ENCODE assay signal across 9 cellular contexts in the genomic region with DNA sequence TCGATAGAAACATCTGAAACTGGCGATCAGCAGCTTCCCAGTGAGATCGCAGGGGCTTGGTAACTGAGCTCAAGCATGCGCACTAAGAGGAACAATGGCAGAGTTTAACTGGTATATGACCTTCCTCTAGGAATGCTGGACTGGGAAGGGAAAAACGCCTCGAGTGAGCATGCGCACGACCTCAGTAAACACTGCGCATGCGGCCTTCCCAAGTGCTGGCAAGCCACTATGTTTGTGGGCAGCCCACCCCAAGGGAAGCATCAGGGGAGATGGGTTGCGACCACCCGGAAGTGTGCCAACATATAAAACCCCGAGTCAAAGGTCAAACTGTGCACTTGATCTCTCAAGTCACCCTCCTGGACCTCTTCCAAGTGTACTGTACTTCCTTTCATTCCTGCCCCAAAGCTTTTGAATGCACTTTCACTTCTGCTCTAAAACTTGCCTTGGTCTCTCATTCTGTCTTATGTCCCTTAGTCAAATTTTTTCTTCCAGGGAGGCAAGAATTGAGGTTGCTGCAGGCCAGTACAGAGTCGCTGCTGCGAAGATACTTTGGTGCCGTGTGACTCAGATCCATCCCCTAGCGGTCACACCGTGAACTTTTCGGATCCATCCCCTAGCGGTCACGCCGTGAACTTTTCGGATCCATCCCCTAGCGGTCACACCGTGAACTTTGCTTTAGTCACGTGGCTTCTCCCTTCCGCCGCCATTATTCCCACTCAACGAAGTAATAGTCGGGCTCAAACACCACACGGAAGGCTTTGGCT.
DNase-seq lines count a peak whose midpoint lies in the region; ATAC-seq and TF ChIP-seq lines count a peak whose summit lies in the region.
"Had no signal": no experiment of that assay in that cellular context is flagged by ENCODE, and none has a peak within 500 bp of the region (broad histone marks: within the 10 kb centered on the region; RNA-seq: fewer than 3 reads in every experiment).

No MANE protein-coding gene starts in this region.

- DNase-seq in CD1c-positive myeloid dendritic cell (ENCODE audit: extremely low spot score) (peak; percentile 81), neuronal stem cell (ENCODE audit: low spot score) (peak; percentile 14)
- DNase-seq in CD4-positive, alpha-beta T cell, result no peak
- no peak for DNase-seq in activated T-cell treated with anti-CD3 and anti-CD28 coated beads, Interleukin-2, amount 50 U/mL, for 4 hours
- no peak for DNase-seq in stimulated activated CD4-positive, alpha-beta T cell treated with anti-CD3 and anti-CD28 coated beads, Interleukin-1b, Interleukin-23, amount 100 ng/mL, for 48 hours
- DNase-seq: activated CD4-positive, alpha-beta T cell treated with anti-CD3 and anti-CD28 coated beads, Interleukin-2, amount 50 U/mL, for 1 hour had no signal

- TF ChIP-seq CTCF in OCI-LY3 (IDR thresholded peaks at IDR 0.05; ENCODE audit: low read depth, low read length) (peak; percentile 98), gastroesophageal sphincter (IDR thresholded peaks at IDR 0.05) (peak; percentile 43 to 87 (median 56))
- no peak for TF ChIP-seq CTCF in CD4-positive, alpha-beta T cell (IDR thresholded peaks at IDR 0.05)

- no peak overlapping the region for H3K4ac ChIP-seq in neuronal stem cell (ENCODE audit: low read length)

- no peak for TF ChIP-seq EP300 in gastroesophageal sphincter (IDR thresholded peaks at IDR 0.05)

- no peaks in the 10 kb centered on the region for H3K4me1 Mint-ChIP-seq in CD4-positive, alpha-beta T cell (ENCODE audit: low read depth)
- no peaks in the 10 kb centered on the region for H3K4me1 Mint-ChIP-seq in activated T-cell treated with anti-CD3 and anti-CD28 coated beads, Interleukin-2, amount 50 U/mL, for 4 hours (ENCODE audit: low read depth)

- no peak overlapping the region for H3K23ac ChIP-seq in neuronal stem cell (ENCODE audit: low read depth, low read length, poor library complexity)

- H3K79me2 ChIP-seq in OCI-LY3 (ENCODE audit: low read length), result no peaks in the 10 kb centered on the region

- H3K9ac ChIP-seq in OCI-LY3 (ENCODE audit: low read length), result no peak overlapping the region
- no peak overlapping the region for H3K9ac ChIP-seq in neuronal stem cell (ENCODE audit: low read depth, low read length, poor library complexity)

- H3K36me3 ChIP-seq in OCI-LY3 (replicated peaks; ENCODE audit: low read depth, low read length) (no peaks in the 10 kb centered on the region), gastroesophageal sphincter (no peaks in the 10 kb centered on the region), neuronal stem cell (replicated peaks in 1 of 2; ENCODE audit: control insufficient read depth in 2 of 2, insufficient read depth in 2 of 2, low read length in 2 of 2) (no peaks in the 10 kb centered on the region)

- peak overlapping the region; percentile 43 for H3K4me2 ChIP-seq in OCI-LY3 (ENCODE audit: low read length)
- no peak overlapping the region for H3K4me2 ChIP-seq in neuronal stem cell (ENCODE audit: insufficient read depth, low read length, poor library complexity, severe bottlenecking)

- intact Hi-C loops in CD4-positive, alpha-beta T cell (cut with DNase I, micrococcal nuclease), result no loop called here

- no peak overlapping the region for H4K8ac ChIP-seq in neuronal stem cell (ENCODE audit: low read depth, low read length)

- H3K9me3 Mint-ChIP-seq in CD4-positive, alpha-beta T cell, result no peaks in the 10 kb centered on the region
- no peaks in the 10 kb centered on the region for H3K9me3 Mint-ChIP-seq in activated T-cell treated with anti-CD3 and anti-CD28 coated beads, Interleukin-2, amount 50 U/mL, for 4 hours

- H3K27me3 ChIP-seq in OCI-LY3 (ENCODE audit: low read depth, low read length), result 0 out of 2 replicates have a peak, but pooled peaks cover 6% of the 10 kb centered on the region
- no peaks in the 10 kb centered on the region for H3K27me3 ChIP-seq in gastroesophageal sphincter
- H3K27me3 ChIP-seq in neuronal stem cell (ENCODE audit: control insufficient read depth in 3 of 3, insufficient read depth in 3 of 3, low read depth in 1 of 3, low read length in 3 of 3), result peaks cover 0 to 4% (median 0%) of the 10 kb centered on the region in 3 experiments
- peaks cover 3% of the 10 kb centered on the region for H3K27me3 ChIP-seq in CD4-positive, alpha-beta T cell (ENCODE audit: control insufficient read depth, insufficient read depth, low read length)

- H3K4me3 Mint-ChIP-seq in CD4-positive, alpha-beta T cell, result no peak overlapping the region
- H3K4me3 Mint-ChIP-seq in activated T-cell treated with anti-CD3 and anti-CD28 coated beads, Interleukin-2, amount 50 U/mL, for 4 hours, result no peak overlapping the region

- ATAC-seq in gastroesophageal sphincter (peak; percentile 23), HG02623 (IDR thresholded peaks at IDR 0.05; ENCODE audit: unreplicated experiment) (no peak)
- no peak for ATAC-seq in CD4-positive, alpha-beta T cell (ENCODE audit: poor library complexity)
- ATAC-seq in activated T-cell treated with anti-CD3 and anti-CD28 coated beads, Interleukin-2, amount 50 U/mL, for 4 hours, result no peak

- H3K18ac ChIP-seq in neuronal stem cell (ENCODE audit: low read length), result no peak overlapping the region

- H4K91ac ChIP-seq in neuronal stem cell (ENCODE audit: low read depth, low read length, poor library complexity), result no peak overlapping the region

- H2BK15ac ChIP-seq in neuronal stem cell (ENCODE audit: low read length), result no peak overlapping the region

- H2BK5ac ChIP-seq in neuronal stem cell (ENCODE audit: low read length), result no peak overlapping the region

- peaks cover 14% of the 10 kb centered on the region for H3K4me1 ChIP-seq in OCI-LY3 (ENCODE audit: low read length)
- peaks cover 0 to 39% (median 11%) of the 10 kb centered on the region in 3 donors for H3K4me1 ChIP-seq in gastroesophageal sphincter
- H3K4me1 ChIP-seq in neuronal stem cell (ENCODE audit: control insufficient read depth in 2 of 2, insufficient read depth in 1 of 2, low read depth in 1 of 2, low read length in 2 of 2), result peaks cover 1 to 3% of the 10 kb centered on the region in 2 donors

- H3K27ac Mint-ChIP-seq in CD4-positive, alpha-beta T cell, result no peak overlapping the region

- H2AFZ ChIP-seq in OCI-LY3 (ENCODE audit: low read depth, low read length) (peak overlapping the region; percentile 69), neuronal stem cell (ENCODE audit: low read length) (no peak overlapping the region)

- no peaks in the 10 kb centered on the region for H3K9me3 ChIP-seq in OCI-LY3 (ENCODE audit: insufficient read depth, low read length)
- H3K9me3 ChIP-seq in gastroesophageal sphincter, result peaks cover 0 to 3% (median 0%) of the 10 kb centered on the region in 3 donors
- H3K9me3 ChIP-seq in neuronal stem cell (replicated peaks in 1 of 2; ENCODE audit: control insufficient read depth in 2 of 2, insufficient read depth in 1 of 2, low read depth in 1 of 2, low read length in 2 of 2), result peaks cover 0 to 5% of the 10 kb centered on the region in 2 donors
- H3K9me3 ChIP-seq in CD4-positive, alpha-beta T cell (ENCODE audit: control insufficient read depth, low read length), result no peaks in the 10 kb centered on the region

- peaks cover 17% of the 10 kb centered on the region for H3K27me3 Mint-ChIP-seq in CD4-positive, alpha-beta T cell
- peaks cover 20% of the 10 kb centered on the region for H3K27me3 Mint-ChIP-seq in activated T-cell treated with anti-CD3 and anti-CD28 coated beads, Interleukin-2, amount 50 U/mL, for 4 hours (ENCODE audit: low read depth)

- TF ChIP-seq POLR2A in gastroesophageal sphincter (IDR thresholded peaks at IDR 0.05), result no peak

- H3K36me3 Mint-ChIP-seq in CD4-positive, alpha-beta T cell (ENCODE audit: low read depth), result no peaks in the 10 kb centered on the region
- no peaks in the 10 kb centered on the region for H3K36me3 Mint-ChIP-seq in activated T-cell treated with anti-CD3 and anti-CD28 coated beads, Interleukin-2, amount 50 U/mL, for 4 hours (ENCODE audit: insufficient read depth)

- H3K14ac ChIP-seq in neuronal stem cell (ENCODE audit: low read length), result no peak overlapping the region

- H3K79me1 ChIP-seq in neuronal stem cell (ENCODE audit: low read depth, low read length), result no peaks in the 10 kb centered on the region

- CTCF ChIA-PET in CD4-positive, alpha-beta T cell (lab: Charles Lee), result no interaction called here

- WGBS in gastroesophageal sphincter (ENCODE audit: low coverage in 1 of 2), 2 donors, result 68 to 75% methylated on average over 23 to 24 of the region's 31 CpGs
- no CpG with 5 or more reads among the region's 31 CpGs for WGBS in neuronal stem cell (ENCODE audit: extremely low coverage in 2 of 2, insufficient read length in 2 of 2, insufficient replicate concordance in 1 of 2), 2 donors

- H2BK120ac ChIP-seq in neuronal stem cell (ENCODE audit: low read depth, low read length), result no peak overlapping the region

- POLR2A ChIA-PET in CD4-positive, alpha-beta T cell (lab: Charles Lee), result no interaction called here

- H3K27ac ChIP-seq in OCI-LY3 (ENCODE audit: low read length), result no peak overlapping the region
- H3K27ac ChIP-seq in gastroesophageal sphincter, result peak overlapping the region in 1 of 4 donors; percentile 35
- no peak overlapping the region for H3K27ac ChIP-seq in neuronal stem cell (replicated peaks; ENCODE audit: low read length)
- H3K27ac ChIP-seq in CD4-positive, alpha-beta T cell (ENCODE audit: low read depth, low read length), result no peak overlapping the region

- no peak overlapping the region for H2AK5ac ChIP-seq in neuronal stem cell (ENCODE audit: low read depth, low read length)

- no peak overlapping the region for H2BK12ac ChIP-seq in neuronal stem cell (ENCODE audit: low read length)

- H3K4me3 ChIP-seq in OCI-LY3 (ENCODE audit: low read length), result peak overlapping the region; percentile 19
- H3K4me3 ChIP-seq in gastroesophageal sphincter, result no peak overlapping the region
- H3K4me3 ChIP-seq in neuronal stem cell (ENCODE audit: low read length in 2 of 2), result no peak overlapping the region

- H4K20me1 ChIP-seq in OCI-LY3 (ENCODE audit: insufficient read depth, low read length), result no peaks in the 10 kb centered on the region

Comparison
In these comparisons a context has a peak if more than half of its experiments do, and no peak if none do; other contexts are left out.
1. DNase-seq: peak in CD1c-positive myeloid dendritic cell (single experiment) and neuronal stem cell (single experiment); none in CD4-positive, alpha-beta T cell (0 of 10), activated T-cell treated with anti-CD3 and anti-CD28 coated beads, Interleukin-2, amount 50 U/mL, for 4 hours (single experiment) and stimulated activated CD4-positive, alpha-beta T cell treated with anti-CD3 and anti-CD28 coated beads, Interleukin-1b, Interleukin-23, amount 100 ng/mL, for 48 hours (single experiment).